In the genomic region with DNA sequence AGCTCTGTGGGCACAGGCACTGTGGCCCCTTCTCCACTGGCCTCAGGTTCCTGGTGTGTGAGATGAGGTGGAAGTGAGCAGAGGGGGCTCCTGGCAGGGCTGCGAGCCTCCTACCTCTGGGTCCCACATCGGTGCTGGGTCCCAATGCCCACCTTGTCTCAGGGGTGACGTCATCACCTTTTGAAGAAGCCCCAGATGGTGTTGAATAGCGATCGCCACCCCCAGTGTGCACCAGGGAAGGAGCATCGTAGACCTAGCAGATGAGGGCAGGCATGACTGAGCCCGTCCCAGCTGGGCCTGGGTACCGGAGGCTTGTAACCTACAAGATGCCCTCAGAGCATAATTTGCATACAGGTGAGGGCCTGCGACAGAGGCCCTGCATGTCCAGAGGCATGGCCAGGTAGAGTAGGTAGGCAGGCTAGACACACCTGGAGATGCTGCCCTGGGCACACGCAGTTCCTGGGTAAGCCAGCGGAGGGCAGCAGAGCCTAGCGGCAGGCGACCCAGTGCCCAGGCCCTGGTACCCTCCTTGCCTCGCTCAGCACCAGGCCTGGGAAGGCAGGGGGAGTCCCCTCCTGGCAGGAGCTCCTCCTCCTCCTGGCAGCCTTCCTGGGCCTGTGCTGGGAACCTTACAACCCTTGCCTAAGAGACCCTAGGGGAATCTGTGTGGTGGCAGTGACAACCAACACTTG, we compare ENCODE assay signal across 8 cellular contexts. TPM values are rescaled to one million over a fixed set of nuclear protein-coding genes. Genes with fewer than 3 reads are reported as not detected.
DNase-seq lines count a peak whose midpoint lies in the region; ATAC-seq and TF ChIP-seq lines count a peak whose summit lies in the region.

No MANE protein-coding gene starts in this region.

- H3T11ph ChIP-seq in H9 (ENCODE audit: low read length), result no peak overlapping the region

- H3K14ac ChIP-seq in H9 (ENCODE audit: insufficient read depth, low read length) (no peak overlapping the region), mesenchymal stem cell (ENCODE audit: low read length in 2 of 2) (no peak overlapping the region)

- H3K23me2 ChIP-seq in H9 (ENCODE audit: insufficient read length, low read depth, low read length, poor library complexity, severe bottlenecking), result no peaks in the 10 kb centered on the region

- no peaks in the 10 kb centered on the region for H3K79me2 ChIP-seq in H9 (ENCODE audit: insufficient read depth, low read length)

- H3K18ac ChIP-seq in H9 (ENCODE audit: insufficient read length, low read depth, low read length) (no peak overlapping the region), mesenchymal stem cell (ENCODE audit: low read depth in 1 of 2, low read length in 2 of 2) (peak overlapping the region in 1 of 2 experiments; percentile 29)

- H3K79me1 ChIP-seq in H9 (ENCODE audit: insufficient read depth, low read depth, low read length, poor library complexity, severe bottlenecking) (no peaks in the 10 kb centered on the region), mesenchymal stem cell (replicated peaks; ENCODE audit: low read length, poor library complexity, severe bottlenecking) (peaks cover 1% of the 10 kb centered on the region)

- H4K8ac ChIP-seq in H9 (replicated peaks; ENCODE audit: insufficient read length, low read depth, low read length), result no peak overlapping the region
- H4K8ac ChIP-seq in mesenchymal stem cell (ENCODE audit: low read length), result no peak overlapping the region

- H2BK120ac ChIP-seq in H9 (ENCODE audit: low read depth, low read length, poor library complexity, severe bottlenecking) (no peak overlapping the region), mesenchymal stem cell (ENCODE audit: low read depth, low read length) (no peak overlapping the region)

- H3K4me1 ChIP-seq in H9 (ENCODE audit: insufficient read depth, low read length), result no peaks in the 10 kb centered on the region
- H3K4me1 ChIP-seq in mesenchymal stem cell (ENCODE audit: control insufficient read depth, insufficient read depth, low read depth, low read length), result no peaks in the 10 kb centered on the region

- CTCF ChIA-PET in activated CD4-positive, alpha-beta memory T cell treated with anti-CD3 and anti-CD28 coated beads, Interleukin-2, amount 10 ng/mL, durations not matched to agents 7 days and 5 days (lab: Charles Lee), result interaction anchor here (1.2 to 1.4 kb wide), 4 partner anchors 10 to 569 kb away, joined by 3 to 5 read pairs (median 4); no protein-coding TSS in a partner anchor

- H2BK15ac ChIP-seq in H9 (ENCODE audit: low read depth, low read length) (no peak overlapping the region), mesenchymal stem cell (ENCODE audit: low read depth, poor library complexity, severe bottlenecking) (no peak overlapping the region)

- peak; percentile 99 for TF ChIP-seq CTCF in H9 (conservative IDR thresholded peaks at IDR 0.05)

- H3K27me3 ChIP-seq in H9 (ENCODE audit: insufficient read depth, low read length), result no peaks in the 10 kb centered on the region
- H3K27me3 ChIP-seq in mesenchymal stem cell (ENCODE audit: control insufficient read depth in 1 of 2, insufficient read depth in 1 of 2, low read length in 2 of 2), result peaks cover 52 to 53% of the 10 kb centered on the region in 2 experiments

- no peak overlapping the region for H3K9ac ChIP-seq in H9 (ENCODE audit: extremely low read depth, insufficient read length, low read length)
- no peak overlapping the region for H3K9ac ChIP-seq in mesenchymal stem cell (ENCODE audit: low read length)

- no peak overlapping the region for H3K4ac ChIP-seq in H9 (ENCODE audit: low read depth, low read length)
- H3K4ac ChIP-seq in mesenchymal stem cell (ENCODE audit: low read depth in 1 of 2, low read length in 2 of 2), result no peak overlapping the region

- no peak overlapping the region for H2BK20ac ChIP-seq in H9 (ENCODE audit: low read depth, low read length, poor library complexity, severe bottlenecking)

- no peaks in the 10 kb centered on the region for H3K36me3 Mint-ChIP-seq in H9 (ENCODE audit: insufficient read depth in 1 of 3, low read depth in 3 of 3)
- no peaks in the 10 kb centered on the region for H3K36me3 Mint-ChIP-seq in activated CD4-positive, alpha-beta memory T cell treated with anti-CD3 and anti-CD28 coated beads, Interleukin-2, amount 10 ng/mL, durations not matched to agents 7 days and 5 days (ENCODE audit: low read depth)

- ATAC-seq in HG03565 (IDR thresholded peaks at IDR 0.05; ENCODE audit: unreplicated experiment), result no peak

- H2AFZ ChIP-seq in H9 (ENCODE audit: low read length) (no peak overlapping the region), mesenchymal stem cell (ENCODE audit: low read depth, low read length) (no peak overlapping the region)

- no peak overlapping the region for H3K27ac ChIP-seq in H9 (ENCODE audit: insufficient read length, low read depth, low read length)
- H3K27ac ChIP-seq in mesenchymal stem cell (ENCODE audit: low read length, poor library complexity, severe bottlenecking), result no peak overlapping the region

- H3K36me3 ChIP-seq in mesenchymal stem cell (ENCODE audit: control insufficient read depth in 1 of 2, insufficient read depth in 2 of 2, low read depth in 1 of 2, low read length in 2 of 2), result no peaks in the 10 kb centered on the region

- peaks cover 2 to 21% of the 10 kb centered on the region in 2 experiments; a peak in 3 of 4 replicates for H3K4me1 Mint-ChIP-seq in H9
- no peaks in the 10 kb centered on the region for H3K4me1 Mint-ChIP-seq in activated CD4-positive, alpha-beta memory T cell treated with anti-CD3 and anti-CD28 coated beads, Interleukin-2, amount 10 ng/mL, durations not matched to agents 7 days and 5 days

- no peaks in the 10 kb centered on the region for H4K20me1 ChIP-seq in H9 (ENCODE audit: control insufficient read depth, insufficient read depth, insufficient read length)

- H2BK12ac ChIP-seq in H9 (ENCODE audit: insufficient read length, low read depth, low read length) (no peak overlapping the region), mesenchymal stem cell (ENCODE audit: low read length in 2 of 2) (no peak overlapping the region)

- no peak overlapping the region for H2AK5ac ChIP-seq in H9 (ENCODE audit: insufficient read length, low read length)
- no peak overlapping the region for H2AK5ac ChIP-seq in mesenchymal stem cell (ENCODE audit: low read length, severe bottlenecking)

- H3K23ac ChIP-seq in H9 (ENCODE audit: insufficient read length, low read depth, low read length), result no peak overlapping the region
- H3K23ac ChIP-seq in mesenchymal stem cell (ENCODE audit: low read length in 2 of 2), result no peak overlapping the region

- H3K4me3 Mint-ChIP-seq in H9, result no peak overlapping the region; a peak in 1 of 5 replicates
- no peak overlapping the region for H3K4me3 Mint-ChIP-seq in activated CD4-positive, alpha-beta memory T cell treated with anti-CD3 and anti-CD28 coated beads, Interleukin-2, amount 10 ng/mL, durations not matched to agents 7 days and 5 days

- H4K91ac ChIP-seq in H9 (ENCODE audit: insufficient read length, low read depth, low read length) (no peak overlapping the region), mesenchymal stem cell (ENCODE audit: low read length) (no peak overlapping the region)

- H3K4me3 ChIP-seq in mesenchymal stem cell (ENCODE audit: insufficient read depth in 1 of 2, low read depth in 1 of 2, low read length in 2 of 2), result no peak overlapping the region

- H3K9me3 Mint-ChIP-seq in H9, result no peaks in the 10 kb centered on the region
- no peaks in the 10 kb centered on the region for H3K9me3 Mint-ChIP-seq in activated CD4-positive, alpha-beta memory T cell treated with anti-CD3 and anti-CD28 coated beads, Interleukin-2, amount 10 ng/mL, durations not matched to agents 7 days and 5 days

- H3K27me3 Mint-ChIP-seq in H9 (ENCODE audit: low read depth), result no peaks in the 10 kb centered on the region; the same call in 1 of the 2 replicates
- H3K27me3 Mint-ChIP-seq in activated CD4-positive, alpha-beta memory T cell treated with anti-CD3 and anti-CD28 coated beads, Interleukin-2, amount 10 ng/mL, durations not matched to agents 7 days and 5 days, result no peaks in the 10 kb centered on the region

- no peak overlapping the region for H3K27ac Mint-ChIP-seq in H9
- H3K27ac Mint-ChIP-seq in activated CD4-positive, alpha-beta memory T cell treated with anti-CD3 and anti-CD28 coated beads, Interleukin-2, amount 10 ng/mL, durations not matched to agents 7 days and 5 days, result no peak overlapping the region

- no peak overlapping the region for H3K4me2 ChIP-seq in H9 (ENCODE audit: insufficient read depth, insufficient read length, low read length)
- no peak overlapping the region for H3K4me2 ChIP-seq in mesenchymal stem cell (ENCODE audit: low read length, poor library complexity, severe bottlenecking)

- H3K56ac ChIP-seq in H9 (ENCODE audit: insufficient read length, low read depth, low read length), result no peak overlapping the region

- no peak overlapping the region for H4K5ac ChIP-seq in H9 (ENCODE audit: insufficient read length, low read depth, low read length)

- H3K9me3 ChIP-seq in H9 (ENCODE audit: control insufficient read depth, low read depth, low read length) (no peaks in the 10 kb centered on the region), mesenchymal stem cell (ENCODE audit: control insufficient read depth, low read length) (no peaks in the 10 kb centered on the region)

- DNase-seq in COLO668 (lab: John Stamatoyannopoulos, UW; ENCODE audit: unreplicated experiment) (peak; percentile 80), H9 (peak; percentile 88), NCI-H460 (ENCODE audit: extremely low read depth, low read depth) (peak; percentile 62), ecto neural progenitor cell (ENCODE audit: low spot score) (peak; percentile 87), mesenchymal stem cell (peak; percentile 76)
- DNase-seq in activated CD4-positive, alpha-beta memory T cell treated with anti-CD3 and anti-CD28 coated beads, Interleukin-2, amount 10 ng/mL, durations not matched to agents 7 days and 5 days, result peak; percentile 69
- DNase-seq in stimulated activated CD8-positive, alpha-beta memory T cell treated with anti-CD3 and anti-CD28 coated beads, Interleukin-15, amount 100 ng/mL, for 4 hours (ENCODE audit: low read depth in 2 of 2), result peak; percentile 42 to 45

- POLR2A ChIA-PET in activated CD4-positive, alpha-beta memory T cell treated with anti-CD3 and anti-CD28 coated beads, Interleukin-2, amount 10 ng/mL, durations not matched to agents 7 days and 5 days (lab: Charles Lee), result interaction anchor here (0.6 kb wide), 1 partner anchor 542 kb away, joined by 3 read pairs; no protein-coding TSS in a partner anchor

- no CpG with 5 or more reads among the region's 14 CpGs for WGBS in H9 (ENCODE audit: extremely low coverage, insufficient read length, low lambda C conversion rate)
- WGBS in mesenchymal stem cell, result 30% methylated on average over 14 of the region's 14 CpGs

- H2BK5ac ChIP-seq in H9 (ENCODE audit: insufficient read length, low read length), result no peak overlapping the region
- no peak overlapping the region for H2BK5ac ChIP-seq in mesenchymal stem cell (ENCODE audit: low read depth, low read length, poor library complexity, severe bottlenecking)

RNA-seq across cellular contexts. Expression of a gene that starts 52.5 kb away (rescaled TPM):
- total RNA-seq in H9 (2021), result 16.2 and 16.8 TPM in 2 replicates
- 3.6 and 4.6 TPM in 2 replicates for total RNA-seq in NCI-H460 (2014; rRNA removed; shearing (Covaris generic))
- polyA plus RNA-seq in NCI-H460 (2014; cell fraction: nucleus; rRNA removed), result 22.6 and 23.1 TPM in 2 replicates
- 10 to 100 TPM; 25.8 to 26.0 TPM for total RNA-seq in activated CD4-positive, alpha-beta memory T cell treated with anti-CD3 and anti-CD28 coated beads, Interleukin-2, amount 10 ng/mL, durations not matched to agents 7 days and 5 days
- 4.9 TPM for polyA plus RNA-seq in mesenchymal stem cell (2013, experiment 1 of 2)
- 4.7 TPM for polyA plus RNA-seq in mesenchymal stem cell (2013, experiment 2 of 2)

RNA-seq across cellular contexts. Expression of a gene that starts 54.5 kb away (rescaled TPM):
- total RNA-seq in H9 (2021), result 0.09 and 0.13 TPM in 2 replicates
- 0.05 TPM in 1 of 2 replicates, not detected in the other for total RNA-seq in NCI-H460 (2014; rRNA removed; shearing (Covaris generic))
- 0.18 and 0.38 TPM in 2 replicates for polyA plus RNA-seq in NCI-H460 (2014; cell fraction: nucleus; rRNA removed)
- total RNA-seq in activated CD4-positive, alpha-beta memory T cell treated with anti-CD3 and anti-CD28 coated beads, Interleukin-2, amount 10 ng/mL, durations not matched to agents 7 days and 5 days, result under 1 TPM; 0.13 to 0.18 TPM
- 0.03 TPM for polyA plus RNA-seq in mesenchymal stem cell (2013, experiment 1 of 2)
- 0.01 TPM for polyA plus RNA-seq in mesenchymal stem cell (2013, experiment 2 of 2)
